ENCODE assay signal across 1 cellular context in genomic region chr7:138433583-138434437, GRCh38.
A peak's percentile ranks its signal among the peaks of the same experiment; 100 is the strongest.
TF ChIP-seq lines count a peak whose summit lies in the region.

No MANE protein-coding gene starts in this region.

TF ChIP-seq in K562, 482 proteins besides CTCF, POLR2A, EP300 and RAD21 (continued from another document):
- no peak for TF ChIP-seq RREB1 (CRISPR knock-in tag; IDR thresholded peaks at IDR 0.05)
- 0 out of 4 replicates have a peak, but pooled peaks of 1 of the 2 experiments have one; percentile 12 for TF ChIP-seq TRIM24 (IDR thresholded peaks at IDR 0.05)
- TF ChIP-seq NEUROD1 (IDR thresholded peaks at IDR 0.05; ENCODE audit: borderline replicate concordance, low read depth, low read length, partially characterized antibody): no peak
- TF ChIP-seq HNRNPK (IDR thresholded peaks at IDR 0.05; ENCODE audit: low read depth, low read length, poor library complexity, severe bottlenecking): peak; percentile 84
- TF ChIP-seq TFAM (CRISPR knock-in tag; conservative IDR thresholded peaks at IDR 0.05): no peak
- peak; percentile 50; the same call in 1 of the 2 replicates for TF ChIP-seq MCM3 (IDR thresholded peaks at IDR 0.05)
